ENCODE assay signal across 1 cellular context in the genomic region with DNA sequence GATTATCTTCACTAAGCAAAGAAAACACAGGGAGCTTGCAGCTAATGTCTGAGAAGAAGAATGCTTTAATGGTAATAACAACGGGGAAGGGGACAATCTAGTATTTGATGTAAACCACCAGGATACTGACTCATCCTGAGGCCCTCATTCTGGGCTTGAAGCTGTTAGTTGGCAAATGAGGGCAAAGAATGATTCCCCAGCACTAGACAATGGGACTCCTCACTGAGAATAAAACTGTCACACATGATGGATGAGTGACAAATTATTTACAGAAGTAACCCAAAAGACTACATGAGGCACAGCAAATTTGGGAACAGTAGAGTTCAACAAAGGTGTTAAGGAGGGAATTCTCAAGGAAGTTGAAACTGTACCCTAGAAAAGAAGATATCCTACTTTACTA.
TF ChIP-seq lines count a peak whose summit lies in the region.

No MANE protein-coding gene starts in this region.

TF ChIP-seq in K562, 482 proteins besides CTCF, POLR2A, EP300 and RAD21 (continued from another document):
- TF ChIP-seq ZNF655 (CRISPR knock-in tag; IDR thresholded peaks at IDR 0.05) (no peak), ZNF398 (CRISPR knock-in tag; IDR thresholded peaks at IDR 0.05) (no peak), RAD51 (IDR thresholded peaks at IDR 0.05; ENCODE audit: borderline replicate concordance, low read depth) (no peak)
